1 cellular context compared by ENCODE assay signal in the genomic region with DNA sequence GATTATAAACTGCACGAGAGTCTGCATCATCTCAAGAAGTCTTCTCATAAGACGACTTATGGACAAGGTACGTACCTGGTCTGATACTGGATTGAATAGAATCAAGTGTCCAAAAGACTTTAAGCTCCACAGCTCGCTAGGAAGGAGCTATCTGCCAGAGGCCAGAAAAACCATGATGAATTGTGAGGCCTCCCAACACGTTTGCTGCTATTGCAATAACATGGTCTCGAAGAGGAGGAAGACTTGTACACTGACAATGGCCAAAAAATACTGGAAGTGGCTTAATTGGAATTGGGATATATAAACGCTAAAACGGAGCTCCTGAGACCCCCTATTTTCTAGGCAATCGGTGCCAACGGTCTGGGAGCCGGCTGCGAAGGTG.
TF ChIP-seq lines count a peak whose summit lies in the region.

No MANE protein-coding gene starts in this region.

TF ChIP-seq in GM12878, 131 proteins besides CTCF, POLR2A, EP300 and RAD21:
- TF ChIP-seq MXI1 (IDR thresholded peaks at IDR 0.05; ENCODE audit: low read depth, low read length) (no peak), EZH2 (IDR thresholded peaks at IDR 0.05; ENCODE audit: borderline replicate concordance, control insufficient read depth, low read depth, low read length) (no peak), BCL11A (IDR thresholded peaks at IDR 0.05; ENCODE audit: low read depth, low read length) (no peak), ZNF24 (IDR thresholded peaks at IDR 0.05) (no peak), ESRRA (IDR thresholded peaks at IDR 0.05; ENCODE audit: low read length) (no peak), CREB1 (IDR thresholded peaks at IDR 0.05; ENCODE audit: low read depth) (no peak), DPF2 (IDR thresholded peaks at IDR 0.05) (no peak), RB1 (IDR thresholded peaks at IDR 0.05; ENCODE audit: borderline replicate concordance) (no peak), SPI1 (IDR thresholded peaks at IDR 0.05; ENCODE audit: borderline replicate concordance, insufficient read depth, low read depth, low read length) (no peak), WRNIP1 (IDR thresholded peaks at IDR 0.05; ENCODE audit: borderline replicate concordance, low read depth, low read length) (no peak), MEF2B (IDR thresholded peaks at IDR 0.05; ENCODE audit: partially characterized antibody, poor library complexity, severe bottlenecking) (no peak), SMC3 (IDR thresholded peaks at IDR 0.05; ENCODE audit: borderline replicate concordance, low read length) (no peak), SREBF2 (IDR thresholded peaks at IDR 0.05; ENCODE audit: low read length) (no peak)
- TF ChIP-seq, protein P1, sequence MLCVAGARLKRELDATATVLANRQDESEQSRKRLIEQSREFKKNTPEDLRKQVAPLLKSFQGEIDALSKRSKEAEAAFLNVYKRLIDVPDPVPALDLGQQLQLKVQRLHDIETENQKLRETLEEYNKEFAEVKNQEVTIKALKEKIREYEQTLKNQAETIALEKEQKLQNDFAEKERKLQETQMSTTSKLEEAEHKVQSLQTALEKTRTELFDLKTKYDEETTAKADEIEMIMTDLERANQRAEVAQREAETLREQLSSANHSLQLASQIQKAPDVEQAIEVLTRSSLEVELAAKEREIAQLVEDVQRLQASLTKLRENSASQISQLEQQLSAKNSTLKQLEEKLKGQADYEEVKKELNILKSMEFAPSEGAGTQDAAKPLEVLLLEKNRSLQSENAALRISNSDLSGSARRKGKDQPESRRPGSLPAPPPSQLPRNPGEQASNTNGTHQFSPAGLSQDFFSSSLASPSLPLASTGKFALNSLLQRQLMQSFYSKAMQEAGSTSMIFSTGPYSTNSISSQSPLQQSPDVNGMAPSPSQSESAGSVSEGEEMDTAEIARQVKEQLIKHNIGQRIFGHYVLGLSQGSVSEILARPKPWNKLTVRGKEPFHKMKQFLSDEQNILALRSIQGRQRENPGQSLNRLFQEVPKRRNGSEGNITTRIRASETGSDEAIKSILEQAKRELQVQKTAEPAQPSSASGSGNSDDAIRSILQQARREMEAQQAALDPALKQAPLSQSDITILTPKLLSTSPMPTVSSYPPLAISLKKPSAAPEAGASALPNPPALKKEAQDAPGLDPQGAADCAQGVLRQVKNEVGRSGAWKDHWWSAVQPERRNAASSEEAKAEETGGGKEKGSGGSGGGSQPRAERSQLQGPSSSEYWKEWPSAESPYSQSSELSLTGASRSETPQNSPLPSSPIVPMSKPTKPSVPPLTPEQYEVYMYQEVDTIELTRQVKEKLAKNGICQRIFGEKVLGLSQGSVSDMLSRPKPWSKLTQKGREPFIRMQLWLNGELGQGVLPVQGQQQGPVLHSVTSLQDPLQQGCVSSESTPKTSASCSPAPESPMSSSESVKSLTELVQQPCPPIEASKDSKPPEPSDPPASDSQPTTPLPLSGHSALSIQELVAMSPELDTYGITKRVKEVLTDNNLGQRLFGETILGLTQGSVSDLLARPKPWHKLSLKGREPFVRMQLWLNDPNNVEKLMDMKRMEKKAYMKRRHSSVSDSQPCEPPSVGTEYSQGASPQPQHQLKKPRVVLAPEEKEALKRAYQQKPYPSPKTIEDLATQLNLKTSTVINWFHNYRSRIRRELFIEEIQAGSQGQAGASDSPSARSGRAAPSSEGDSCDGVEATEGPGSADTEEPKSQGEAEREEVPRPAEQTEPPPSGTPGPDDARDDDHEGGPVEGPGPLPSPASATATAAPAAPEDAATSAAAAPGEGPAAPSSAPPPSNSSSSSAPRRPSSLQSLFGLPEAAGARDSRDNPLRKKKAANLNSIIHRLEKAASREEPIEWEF (IDR thresholded peaks at IDR 0.05; ENCODE audit: insufficient replicate concordance, low read depth, low read length) = no peak
- TF ChIP-seq, protein P2, sequence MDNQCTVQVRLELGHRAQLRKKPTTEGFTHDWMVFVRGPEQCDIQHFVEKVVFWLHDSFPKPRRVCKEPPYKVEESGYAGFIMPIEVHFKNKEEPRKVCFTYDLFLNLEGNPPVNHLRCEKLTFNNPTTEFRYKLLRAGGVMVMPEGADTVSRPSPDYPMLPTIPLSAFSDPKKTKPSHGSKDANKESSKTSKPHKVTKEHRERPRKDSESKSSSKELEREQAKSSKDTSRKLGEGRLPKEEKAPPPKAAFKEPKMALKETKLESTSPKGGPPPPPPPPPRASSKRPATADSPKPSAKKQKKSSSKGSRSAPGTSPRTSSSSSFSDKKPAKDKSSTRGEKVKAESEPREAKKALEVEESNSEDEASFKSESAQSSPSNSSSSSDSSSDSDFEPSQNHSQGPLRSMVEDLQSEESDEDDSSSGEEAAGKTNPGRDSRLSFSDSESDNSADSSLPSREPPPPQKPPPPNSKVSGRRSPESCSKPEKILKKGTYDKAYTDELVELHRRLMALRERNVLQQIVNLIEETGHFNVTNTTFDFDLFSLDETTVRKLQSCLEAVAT (IDR thresholded peaks at IDR 0.05) = no peak
- TF ChIP-seq, protein P3, sequence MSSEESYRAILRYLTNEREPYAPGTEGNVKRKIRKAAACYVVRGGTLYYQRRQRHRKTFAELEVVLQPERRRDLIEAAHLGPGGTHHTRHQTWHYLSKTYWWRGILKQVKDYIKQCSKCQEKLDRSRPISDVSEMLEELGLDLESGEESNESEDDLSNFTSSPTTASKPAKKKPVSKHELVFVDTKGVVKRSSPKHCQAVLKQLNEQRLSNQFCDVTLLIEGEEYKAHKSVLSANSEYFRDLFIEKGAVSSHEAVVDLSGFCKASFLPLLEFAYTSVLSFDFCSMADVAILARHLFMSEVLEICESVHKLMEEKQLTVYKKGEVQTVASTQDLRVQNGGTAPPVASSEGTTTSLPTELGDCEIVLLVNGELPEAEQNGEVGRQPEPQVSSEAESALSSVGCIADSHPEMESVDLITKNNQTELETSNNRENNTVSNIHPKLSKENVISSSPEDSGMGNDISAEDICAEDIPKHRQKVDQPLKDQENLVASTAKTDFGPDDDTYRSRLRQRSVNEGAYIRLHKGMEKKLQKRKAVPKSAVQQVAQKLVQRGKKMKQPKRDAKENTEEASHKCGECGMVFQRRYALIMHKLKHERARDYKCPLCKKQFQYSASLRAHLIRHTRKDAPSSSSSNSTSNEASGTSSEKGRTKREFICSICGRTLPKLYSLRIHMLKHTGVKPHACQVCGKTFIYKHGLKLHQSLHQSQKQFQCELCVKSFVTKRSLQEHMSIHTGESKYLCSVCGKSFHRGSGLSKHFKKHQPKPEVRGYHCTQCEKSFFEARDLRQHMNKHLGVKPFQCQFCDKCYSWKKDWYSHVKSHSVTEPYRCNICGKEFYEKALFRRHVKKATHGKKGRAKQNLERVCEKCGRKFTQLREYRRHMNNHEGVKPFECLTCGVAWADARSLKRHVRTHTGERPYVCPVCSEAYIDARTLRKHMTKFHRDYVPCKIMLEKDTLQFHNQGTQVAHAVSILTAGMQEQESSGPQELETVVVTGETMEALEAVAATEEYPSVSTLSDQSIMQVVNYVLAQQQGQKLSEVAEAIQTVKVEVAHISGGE (CRISPR knock-in tag; IDR thresholded peaks at IDR 0.05) = no peak
- TF ChIP-seq, protein P4, sequence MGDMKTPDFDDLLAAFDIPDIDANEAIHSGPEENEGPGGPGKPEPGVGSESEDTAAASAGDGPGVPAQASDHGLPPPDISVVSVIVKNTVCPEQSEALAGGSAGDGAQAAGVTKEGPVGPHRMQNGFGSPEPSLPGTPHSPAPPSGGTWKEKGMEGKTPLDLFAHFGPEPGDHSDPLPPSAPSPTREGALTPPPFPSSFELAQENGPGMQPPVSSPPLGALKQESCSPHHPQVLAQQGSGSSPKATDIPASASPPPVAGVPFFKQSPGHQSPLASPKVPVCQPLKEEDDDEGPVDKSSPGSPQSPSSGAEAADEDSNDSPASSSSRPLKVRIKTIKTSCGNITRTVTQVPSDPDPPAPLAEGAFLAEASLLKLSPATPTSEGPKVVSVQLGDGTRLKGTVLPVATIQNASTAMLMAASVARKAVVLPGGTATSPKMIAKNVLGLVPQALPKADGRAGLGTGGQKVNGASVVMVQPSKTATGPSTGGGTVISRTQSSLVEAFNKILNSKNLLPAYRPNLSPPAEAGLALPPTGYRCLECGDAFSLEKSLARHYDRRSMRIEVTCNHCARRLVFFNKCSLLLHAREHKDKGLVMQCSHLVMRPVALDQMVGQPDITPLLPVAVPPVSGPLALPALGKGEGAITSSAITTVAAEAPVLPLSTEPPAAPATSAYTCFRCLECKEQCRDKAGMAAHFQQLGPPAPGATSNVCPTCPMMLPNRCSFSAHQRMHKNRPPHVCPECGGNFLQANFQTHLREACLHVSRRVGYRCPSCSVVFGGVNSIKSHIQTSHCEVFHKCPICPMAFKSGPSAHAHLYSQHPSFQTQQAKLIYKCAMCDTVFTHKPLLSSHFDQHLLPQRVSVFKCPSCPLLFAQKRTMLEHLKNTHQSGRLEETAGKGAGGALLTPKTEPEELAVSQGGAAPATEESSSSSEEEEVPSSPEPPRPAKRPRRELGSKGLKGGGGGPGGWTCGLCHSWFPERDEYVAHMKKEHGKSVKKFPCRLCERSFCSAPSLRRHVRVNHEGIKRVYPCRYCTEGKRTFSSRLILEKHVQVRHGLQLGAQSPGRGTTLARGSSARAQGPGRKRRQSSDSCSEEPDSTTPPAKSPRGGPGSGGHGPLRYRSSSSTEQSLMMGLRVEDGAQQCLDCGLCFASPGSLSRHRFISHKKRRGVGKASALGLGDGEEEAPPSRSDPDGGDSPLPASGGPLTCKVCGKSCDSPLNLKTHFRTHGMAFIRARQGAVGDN (IDR thresholded peaks at IDR 0.05) = no peak
- TF ChIP-seq, protein P5, sequence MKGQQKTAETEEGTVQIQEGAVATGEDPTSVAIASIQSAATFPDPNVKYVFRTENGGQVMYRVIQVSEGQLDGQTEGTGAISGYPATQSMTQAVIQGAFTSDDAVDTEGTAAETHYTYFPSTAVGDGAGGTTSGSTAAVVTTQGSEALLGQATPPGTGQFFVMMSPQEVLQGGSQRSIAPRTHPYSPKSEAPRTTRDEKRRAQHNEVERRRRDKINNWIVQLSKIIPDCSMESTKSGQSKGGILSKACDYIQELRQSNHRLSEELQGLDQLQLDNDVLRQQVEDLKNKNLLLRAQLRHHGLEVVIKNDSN (IDR thresholded peaks at IDR 0.05; ENCODE audit: borderline replicate concordance, extremely low read length, insufficient read depth, low read depth, low read length) = no peak
- TF ChIP-seq, protein P6, sequence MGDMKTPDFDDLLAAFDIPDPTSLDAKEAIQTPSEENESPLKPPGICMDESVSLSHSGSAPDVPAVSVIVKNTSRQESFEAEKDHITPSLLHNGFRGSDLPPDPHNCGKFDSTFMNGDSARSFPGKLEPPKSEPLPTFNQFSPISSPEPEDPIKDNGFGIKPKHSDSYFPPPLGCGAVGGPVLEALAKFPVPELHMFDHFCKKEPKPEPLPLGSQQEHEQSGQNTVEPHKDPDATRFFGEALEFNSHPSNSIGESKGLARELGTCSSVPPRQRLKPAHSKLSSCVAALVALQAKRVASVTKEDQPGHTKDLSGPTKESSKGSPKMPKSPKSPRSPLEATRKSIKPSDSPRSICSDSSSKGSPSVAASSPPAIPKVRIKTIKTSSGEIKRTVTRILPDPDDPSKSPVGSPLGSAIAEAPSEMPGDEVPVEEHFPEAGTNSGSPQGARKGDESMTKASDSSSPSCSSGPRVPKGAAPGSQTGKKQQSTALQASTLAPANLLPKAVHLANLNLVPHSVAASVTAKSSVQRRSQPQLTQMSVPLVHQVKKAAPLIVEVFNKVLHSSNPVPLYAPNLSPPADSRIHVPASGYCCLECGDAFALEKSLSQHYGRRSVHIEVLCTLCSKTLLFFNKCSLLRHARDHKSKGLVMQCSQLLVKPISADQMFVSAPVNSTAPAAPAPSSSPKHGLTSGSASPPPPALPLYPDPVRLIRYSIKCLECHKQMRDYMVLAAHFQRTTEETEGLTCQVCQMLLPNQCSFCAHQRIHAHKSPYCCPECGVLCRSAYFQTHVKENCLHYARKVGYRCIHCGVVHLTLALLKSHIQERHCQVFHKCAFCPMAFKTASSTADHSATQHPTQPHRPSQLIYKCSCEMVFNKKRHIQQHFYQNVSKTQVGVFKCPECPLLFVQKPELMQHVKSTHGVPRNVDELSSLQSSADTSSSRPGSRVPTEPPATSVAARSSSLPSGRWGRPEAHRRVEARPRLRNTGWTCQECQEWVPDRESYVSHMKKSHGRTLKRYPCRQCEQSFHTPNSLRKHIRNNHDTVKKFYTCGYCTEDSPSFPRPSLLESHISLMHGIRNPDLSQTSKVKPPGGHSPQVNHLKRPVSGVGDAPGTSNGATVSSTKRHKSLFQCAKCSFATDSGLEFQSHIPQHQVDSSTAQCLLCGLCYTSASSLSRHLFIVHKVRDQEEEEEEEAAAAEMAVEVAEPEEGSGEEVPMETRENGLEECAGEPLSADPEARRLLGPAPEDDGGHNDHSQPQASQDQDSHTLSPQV (IDR thresholded peaks at IDR 0.05) = no peak
- TF ChIP-seq, protein P7, sequence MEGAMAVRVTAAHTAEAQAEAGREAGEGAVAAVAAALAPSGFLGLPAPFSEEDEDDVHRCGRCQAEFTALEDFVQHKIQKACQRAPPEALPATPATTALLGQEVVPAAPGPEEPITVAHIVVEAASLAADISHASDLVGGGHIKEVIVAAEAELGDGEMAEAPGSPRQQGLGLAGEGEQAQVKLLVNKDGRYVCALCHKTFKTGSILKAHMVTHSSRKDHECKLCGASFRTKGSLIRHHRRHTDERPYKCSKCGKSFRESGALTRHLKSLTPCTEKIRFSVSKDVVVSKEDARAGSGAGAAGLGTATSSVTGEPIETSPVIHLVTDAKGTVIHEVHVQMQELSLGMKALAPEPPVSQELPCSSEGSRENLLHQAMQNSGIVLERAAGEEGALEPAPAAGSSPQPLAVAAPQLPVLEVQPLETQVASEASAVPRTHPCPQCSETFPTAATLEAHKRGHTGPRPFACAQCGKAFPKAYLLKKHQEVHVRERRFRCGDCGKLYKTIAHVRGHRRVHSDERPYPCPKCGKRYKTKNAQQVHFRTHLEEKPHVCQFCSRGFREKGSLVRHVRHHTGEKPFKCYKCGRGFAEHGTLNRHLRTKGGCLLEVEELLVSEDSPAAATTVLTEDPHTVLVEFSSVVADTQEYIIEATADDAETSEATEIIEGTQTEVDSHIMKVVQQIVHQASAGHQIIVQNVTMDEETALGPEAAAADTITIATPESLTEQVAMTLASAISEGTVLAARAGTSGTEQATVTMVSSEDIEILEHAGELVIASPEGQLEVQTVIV (IDR thresholded peaks at IDR 0.05; ENCODE audit: borderline replicate concordance, partially characterized antibody) = no peak
